ENCODE assay signal across 1 cellular context in genomic region chr17:19533718-19534561, GRCh38.
TF ChIP-seq lines count a peak whose summit lies in the region.

TSS of gene SLC47A1 (plus strand) at chr17:19533854. CDS start at chr17:19533940, 86 bp downstream.

TF ChIP-seq in HEK293, 187 proteins besides CTCF, POLR2A, EP300 and RAD21 (continued from another document and continues in another):
- TF ChIP-seq ZNF148 (tag by site-specific recombination; IDR thresholded peaks at IDR 0.05; ENCODE audit: borderline replicate concordance) (no peak), EGR2 (tag by site-specific recombination; IDR thresholded peaks at IDR 0.05; ENCODE audit: low read depth) (no peak), ZBTB7A (tag by site-specific recombination; IDR thresholded peaks at IDR 0.05; ENCODE audit: low read depth) (peak; percentile 26; the same call in 1 of the 2 replicates), TCF7L2 (IDR thresholded peaks at IDR 0.05; ENCODE audit: borderline replicate concordance, low read depth, low read length) (no peak), BCL6B (tag by site-specific recombination; IDR thresholded peaks at IDR 0.05) (no peak), ZNF335 (tag by site-specific recombination; conservative IDR thresholded peaks at IDR 0.05) (peak; percentile 91), ZNF501 (tag by site-specific recombination; IDR thresholded peaks at IDR 0.05) (0 out of 2 replicates have a peak, but pooled peaks have one; percentile 51), ZNF610 (tag by site-specific recombination; IDR thresholded peaks at IDR 0.05; ENCODE audit: borderline replicate concordance) (no peak), ZNF585B (tag by site-specific recombination; IDR thresholded peaks at IDR 0.05) (no peak), ZBTB11 (tag by site-specific recombination; conservative IDR thresholded peaks at IDR 0.05; ENCODE audit: low read depth) (peak; percentile 45), ZNF768 (tag by site-specific recombination; IDR thresholded peaks at IDR 0.05) (peak; percentile 20; the same call in 1 of the 2 replicates), ZSCAN5A (tag by site-specific recombination; IDR thresholded peaks at IDR 0.05) (peak; percentile 18; the same call in 1 of the 2 replicates), ZNF600 (tag by site-specific recombination; IDR thresholded peaks at IDR 0.05) (peak; percentile 47; the same call in 1 of the 2 replicates), ZNF140 (tag by site-specific recombination; IDR thresholded peaks at IDR 0.05) (no peak), HIC1 (tag by site-specific recombination; IDR thresholded peaks at IDR 0.05) (peak; percentile 59; the same call in 1 of the 2 replicates), ZNF626 (tag by site-specific recombination; IDR thresholded peaks at IDR 0.05) (no peak), ZNF777 (tag by site-specific recombination; IDR thresholded peaks at IDR 0.05; ENCODE audit: borderline replicate concordance) (no peak), ZBTB48 (tag by site-specific recombination; IDR thresholded peaks at IDR 0.05) (no peak), ZEB2 (tag by site-specific recombination; IDR thresholded peaks at IDR 0.05) (peak; percentile 49), ZNF214 (tag by site-specific recombination; IDR thresholded peaks at IDR 0.05; ENCODE audit: borderline replicate concordance) (no peak), ZNF580 (tag by site-specific recombination; IDR thresholded peaks at IDR 0.05) (no peak), ZNF391 (tag by site-specific recombination; IDR thresholded peaks at IDR 0.05; ENCODE audit: borderline replicate concordance, low read depth) (no peak; the same call in 1 of the 2 replicates), ZFP37 (tag by site-specific recombination; IDR thresholded peaks at IDR 0.05) (peak; percentile 82; the same call in 1 of the 2 replicates), ZNF558 (tag by site-specific recombination; IDR thresholded peaks at IDR 0.05) (no peak), GLI2 (tag by site-specific recombination; IDR thresholded peaks at IDR 0.05; ENCODE audit: borderline replicate concordance, low read depth) (no peak), ZNF423 (tag by site-specific recombination; IDR thresholded peaks at IDR 0.05) (peak; percentile 11; the same call in 1 of the 2 replicates), GLIS2 (tag by site-specific recombination; IDR thresholded peaks at IDR 0.05) (peak; percentile 70), ZNF473 (tag by site-specific recombination; IDR thresholded peaks at IDR 0.05) (no peak), HOXA7 (CRISPR knock-in tag; IDR thresholded peaks at IDR 0.05; ENCODE audit: borderline replicate concordance) (no peak), ZNF692 (tag by site-specific recombination; IDR thresholded peaks at IDR 0.05) (peak; percentile 53; the same call in 1 of the 2 replicates), ZNF548 (tag by site-specific recombination; IDR thresholded peaks at IDR 0.05) (no peak), ZNF266 (tag by site-specific recombination; IDR thresholded peaks at IDR 0.05; ENCODE audit: low read depth) (no peak), ZNF221 (tag by site-specific recombination; IDR thresholded peaks at IDR 0.05; ENCODE audit: borderline replicate concordance) (no peak), ZNF341 (tag by site-specific recombination; IDR thresholded peaks at IDR 0.05; ENCODE audit: low read depth) (peak; percentile 58), ZNF394 (tag by site-specific recombination; IDR thresholded peaks at IDR 0.05; ENCODE audit: borderline replicate concordance) (0 out of 2 replicates have a peak, but pooled peaks have one; percentile 17), ZNF529 (tag by site-specific recombination; IDR thresholded peaks at IDR 0.05; ENCODE audit: insufficient replicate concordance) (no peak), ZNF138 (tag by site-specific recombination; IDR thresholded peaks at IDR 0.05; ENCODE audit: borderline replicate concordance) (no peak), ZNF10 (tag by site-specific recombination; IDR thresholded peaks at IDR 0.05) (no peak), ZNF518A (tag by site-specific recombination; conservative IDR thresholded peaks at IDR 0.05; ENCODE audit: low read depth) (no peak), HOXC10 (CRISPR knock-in tag; IDR thresholded peaks at IDR 0.05) (0 out of 2 replicates have a peak, but pooled peaks have one; percentile 69), ZNF792 (tag by site-specific recombination; IDR thresholded peaks at IDR 0.05) (no peak), REPIN1 (tag by site-specific recombination; IDR thresholded peaks at IDR 0.05; ENCODE audit: low read depth) (no peak)
